26 cellular contexts compared by ENCODE assay signal in genomic region chr2:151627368-151627767, GRCh38.
"Had no signal": no experiment of that assay in that cellular context is flagged by ENCODE, and none has a peak within 500 bp of the region (broad histone marks: within the 10 kb centered on the region; RNA-seq: fewer than 3 reads in every experiment).

No MANE protein-coding gene starts in this region.

- H3K4me1 ChIP-seq: colonic mucosa, esophagus squamous epithelium, suprapubic skin had no signal

- H3K36me3 Mint-ChIP-seq: natural killer cell had no signal

- H3K27ac ChIP-seq: colonic mucosa, esophagus squamous epithelium, ovary, suprapubic skin, transverse colon had no signal

- H3K4me1 Mint-ChIP-seq: endodermal cell; memory B cell; stimulated activated naive CD8-positive, alpha-beta T cell treated with anti-CD3 and anti-CD28 coated beads, Interleukin-15, amount 100 ng/mL, for 72 hours had no signal

- H3K4me3 Mint-ChIP-seq: dendritic cell treated with granulocyte-macrophage colony-stimulating factor and Interleukin-4, amounts not matched to agents 40 ng/mL and 50 ng/mL, for 4 days; endodermal cell; immature natural killer cell; memory B cell; natural killer cell; stimulated activated naive CD8-positive, alpha-beta T cell treated with anti-CD3 and anti-CD28 coated beads, Interleukin-15, amount 100 ng/mL, for 72 hours had no signal

- H3K4me3 ChIP-seq: colonic mucosa, esophagus squamous epithelium, lung, ovary, smooth muscle cell, suprapubic skin, transverse colon had no signal

- H3K27ac Mint-ChIP-seq: dendritic cell treated with granulocyte-macrophage colony-stimulating factor and Interleukin-4, amounts not matched to agents 40 ng/mL and 50 ng/mL, for 4 days; endodermal cell; immature natural killer cell; memory B cell; natural killer cell; stimulated activated naive CD8-positive, alpha-beta T cell treated with anti-CD3 and anti-CD28 coated beads, Interleukin-15, amount 100 ng/mL, for 72 hours had no signal

- H3K27me3 ChIP-seq: colonic mucosa, esophagus squamous epithelium, ovary, suprapubic skin, transverse colon had no signal

- H3K36me3 ChIP-seq: colonic mucosa, esophagus squamous epithelium, ovary, suprapubic skin, transverse colon had no signal

- H3K27me3 Mint-ChIP-seq: dendritic cell treated with granulocyte-macrophage colony-stimulating factor and Interleukin-4, amounts not matched to agents 40 ng/mL and 50 ng/mL, for 4 days; memory B cell; stimulated activated naive CD8-positive, alpha-beta T cell treated with anti-CD3 and anti-CD28 coated beads, Interleukin-15, amount 100 ng/mL, for 72 hours had no signal

- ATAC-seq: left lobe of liver; sciatic nerve; stimulated activated naive CD8-positive, alpha-beta T cell treated with anti-CD3 and anti-CD28 coated beads, Interleukin-15, amount 100 ng/mL, for 72 hours had no signal

- H3K9me3 ChIP-seq: colonic mucosa, esophagus squamous epithelium, ovary, suprapubic skin, transverse colon had no signal

- DNase-seq: colonic mucosa; effector CD8-positive, alpha-beta T cell; endodermal cell; esophagus squamous epithelium; foreskin melanocyte; hypothalamus; immature natural killer cell; islet precursor cell; natural killer cell; occipital lobe; ovary; posterior cingulate gyrus; stimulated activated CD4-positive, alpha-beta T cell treated with anti-CD3 and anti-CD28 coated beads, Interleukin-12 subunit alpha, Interleukin-12 subunit beta, amount 100 ng/mL, for 4 hours; stimulated activated CD4-positive, alpha-beta T cell treated with anti-CD3 and anti-CD28 coated beads, Interleukin-1b, Interleukin-23, amount 100 ng/mL, for 48 hours; stimulated activated CD4-positive, alpha-beta T cell treated with anti-CD3 and anti-CD28 coated beads, Interleukin-4, amount 100 ng/mL, for 1 hour; stimulated activated CD8-positive, alpha-beta memory T cell treated with anti-CD3 and anti-CD28 coated beads, Interleukin-4, amount 100 ng/mL, for 48 hours; stimulated activated naive CD4-positive, alpha-beta T cell; stimulated activated naive CD8-positive, alpha-beta T cell treated with anti-CD3 and anti-CD28 coated beads, Interleukin-15, amount 100 ng/mL, for 72 hours; transverse colon had no signal
